1 cellular context compared by ENCODE assay signal in the genomic region with DNA sequence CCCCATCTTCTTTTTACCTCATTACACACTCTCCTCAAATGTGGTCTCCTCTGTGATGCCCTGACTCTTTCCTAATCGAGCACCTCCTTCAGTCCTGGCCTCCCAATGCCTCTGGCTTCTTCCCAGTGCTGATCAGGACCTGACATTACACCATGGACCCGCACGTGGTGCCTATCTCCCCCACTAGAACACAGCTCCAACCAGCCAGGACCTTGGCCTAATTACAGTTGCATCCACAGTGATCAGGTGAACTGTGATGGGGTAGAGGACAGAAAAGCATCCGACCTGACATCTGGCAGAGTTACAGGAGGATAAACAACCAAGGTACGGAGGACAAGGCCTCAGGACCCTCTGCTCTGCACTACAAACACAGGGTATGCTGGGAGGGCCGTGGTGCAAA.
TF ChIP-seq lines count a peak whose summit lies in the region.

No MANE protein-coding gene starts in this region.

TF ChIP-seq in H1, 55 proteins besides CTCF, POLR2A, EP300 and RAD21:
- TF ChIP-seq TEAD4 (IDR thresholded peaks at IDR 0.05; ENCODE audit: low read depth, low read length) = no peak
- no peak for TF ChIP-seq CHD1 (IDR thresholded peaks at IDR 0.05; ENCODE audit: low read depth, low read length)
- no peak for TF ChIP-seq BCL11A (IDR thresholded peaks at IDR 0.05; ENCODE audit: low read depth in 2 of 2, low read length in 2 of 2)
- TF ChIP-seq MAX (IDR thresholded peaks at IDR 0.05) = no peak
- no peak for TF ChIP-seq KDM1A (IDR thresholded peaks at IDR 0.05; ENCODE audit: borderline replicate concordance, low read length)
- no peak for TF ChIP-seq SP4 (IDR thresholded peaks at IDR 0.05; ENCODE audit: low read length)
- TF ChIP-seq RNF2 (IDR thresholded peaks at IDR 0.05; ENCODE audit: borderline replicate concordance, low read depth, low read length, missing control alignments, poor library complexity, severe bottlenecking) = no peak
- no peak for TF ChIP-seq CTBP2 (IDR thresholded peaks at IDR 0.05; ENCODE audit: borderline replicate concordance, insufficient read depth, insufficient read length, low read length)
- no peak for TF ChIP-seq JUN (IDR thresholded peaks at IDR 0.05; ENCODE audit: low read depth, low read length)
